Comparison of ENCODE assay signal across 8 cellular contexts in genomic region chr18:49016648-49017539, GRCh38.
DNase-seq lines count a peak whose midpoint lies in the region; ATAC-seq lines count a peak whose summit lies in the region.

No MANE protein-coding gene starts in this region.

- peak; percentile 62 for ATAC-seq in esophagus mucosa
- ATAC-seq in GM18517 (IDR thresholded peaks at IDR 0.05; ENCODE audit: unreplicated experiment), result no peak
- ATAC-seq in HG03439 (IDR thresholded peaks at IDR 0.05; ENCODE audit: unreplicated experiment), result no peak

- peak overlapping the region; percentile 50 for H2AFZ ChIP-seq in trophoblast cell (ENCODE audit: insufficient read depth, low read length, poor library complexity)

- peak overlapping the region; percentile 7 for H4K12ac ChIP-seq in trophoblast cell (ENCODE audit: low read depth, low read length)

- peaks cover 46 to 64% of the 10 kb centered on the region in 2 experiments for H3K4me1 ChIP-seq in trophoblast cell (ENCODE audit: control insufficient read depth in 1 of 2, insufficient read depth in 2 of 2, low read length in 2 of 2)

- peak overlapping the region; percentile 79 for H3K18ac ChIP-seq in trophoblast cell (ENCODE audit: low read length)

- peak overlapping the region; percentile 66 for H3K4ac ChIP-seq in trophoblast cell (ENCODE audit: low read depth, low read length)

- peak overlapping the region; percentile 86 for H3K27ac ChIP-seq in trophoblast cell (ENCODE audit: low read depth, low read length)

- peak overlapping the region; percentile 84 for H2BK12ac ChIP-seq in trophoblast cell (ENCODE audit: low read length)

- H3K36me3 ChIP-seq in trophoblast cell (ENCODE audit: control insufficient read depth in 1 of 2, insufficient read depth in 2 of 2, low read length in 2 of 2), result no peaks in the 10 kb centered on the region

- peak overlapping the region; percentile 88 for H2BK5ac ChIP-seq in trophoblast cell (ENCODE audit: low read depth, low read length, poor library complexity)

- peak overlapping the region; percentile 96 for H4K91ac ChIP-seq in trophoblast cell (ENCODE audit: low read depth, low read length)

- peaks cover 69% of the 10 kb centered on the region for H3K79me1 ChIP-seq in trophoblast cell (ENCODE audit: low read length)

- no peak overlapping the region for H3K23ac ChIP-seq in trophoblast cell (ENCODE audit: low read length)

- no CpG with 5 or more reads among the region's 21 CpGs for WGBS in trophoblast cell (ENCODE audit: extremely low coverage, insufficient coverage, insufficient read length)

- H2BK120ac ChIP-seq in trophoblast cell (ENCODE audit: insufficient read depth, low read length, poor library complexity), result peak overlapping the region; percentile 88

- H3K9ac ChIP-seq in trophoblast cell (ENCODE audit: low read length), result no peak overlapping the region

- no peak overlapping the region for H3K4me3 ChIP-seq in trophoblast cell (ENCODE audit: low read depth, low read length)

- H3K14ac ChIP-seq in trophoblast cell (ENCODE audit: low read length), result peak overlapping the region; percentile 89

- H3K27me3 ChIP-seq in trophoblast cell (ENCODE audit: insufficient read depth, low read length), result no peaks in the 10 kb centered on the region

- DNase-seq in ELF-1 (ENCODE audit: low read depth, low spot score) (peak; percentile 96), NCI-H69 (lab: John Stamatoyannopoulos, UW) (peak; percentile 64), trophoblast cell (peak; percentile 76 to 81), DMS79 (lab: John Stamatoyannopoulos, UW) (no peak), NCI-H82 (lab: John Stamatoyannopoulos, UW) (no peak)

- H3K79me2 ChIP-seq in trophoblast cell (ENCODE audit: control insufficient read depth, insufficient read depth, low read length, poor library complexity), result peaks cover 23% of the 10 kb centered on the region

- peaks cover 4% of the 10 kb centered on the region for H3K9me3 ChIP-seq in trophoblast cell (ENCODE audit: insufficient read depth, low read depth, low read length)

- peak overlapping the region; percentile 82 for H2AK5ac ChIP-seq in trophoblast cell (ENCODE audit: low read length)

- peak overlapping the region; percentile 18 for H3K4me2 ChIP-seq in trophoblast cell (ENCODE audit: low read length)

- peak overlapping the region; percentile 64 for H4K8ac ChIP-seq in trophoblast cell (ENCODE audit: low read depth, low read length)

Comparison
In these comparisons a context has a peak if more than half of its experiments do, and no peak if none do; other contexts are left out.
1. DNase-seq: peak in ELF-1 (single experiment), NCI-H69 (single experiment) and trophoblast cell (2 of 2); none in DMS79 (single experiment) and NCI-H82 (single experiment).